ENCODE assay signal across 8 cellular contexts in the genomic region with DNA sequence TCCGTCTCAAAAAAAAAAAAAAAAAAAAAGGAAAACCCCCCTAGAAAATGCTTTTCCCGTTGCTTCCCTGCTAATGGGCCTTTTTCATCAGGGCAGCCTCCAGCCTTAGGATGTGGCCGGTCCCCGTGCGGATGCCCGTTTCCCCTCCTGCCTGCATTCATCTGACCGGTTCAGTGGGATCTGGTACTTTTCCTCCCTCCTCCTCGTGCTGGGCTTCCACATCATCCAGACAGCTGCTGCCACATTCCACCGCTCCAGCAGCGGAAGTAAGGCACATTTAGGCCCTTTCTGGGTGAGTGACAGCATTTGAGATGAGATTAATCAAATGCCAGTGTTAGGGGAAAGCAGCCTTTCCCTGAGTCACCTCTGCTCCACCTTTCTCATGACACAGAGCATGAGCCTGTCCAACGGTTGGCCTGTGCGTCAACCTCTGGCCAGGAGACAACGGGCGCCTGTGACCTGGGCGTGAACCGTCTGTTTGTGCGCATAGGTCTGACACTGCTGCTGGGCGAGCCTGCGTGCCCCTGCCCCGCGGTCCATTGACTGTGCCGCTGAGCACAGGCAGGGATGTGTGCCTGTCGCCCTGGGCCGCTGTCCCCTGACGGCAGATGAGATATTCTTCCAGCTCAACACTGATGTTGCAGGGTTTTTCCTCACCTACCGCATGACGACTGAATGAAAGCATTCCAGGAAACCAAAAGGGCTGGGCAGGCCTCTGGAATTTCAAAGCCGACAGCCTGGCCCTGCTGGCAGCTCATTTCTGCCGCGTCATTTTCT.
DNase-seq lines count a peak whose midpoint lies in the region; ATAC-seq and TF ChIP-seq lines count a peak whose summit lies in the region.

No MANE protein-coding gene starts in this region.

- peak; percentile 19 for ATAC-seq in activated CD8-positive, alpha-beta T cell treated with anti-CD3 and anti-CD28 coated beads for 36 hours
- ATAC-seq in GM21423 (IDR thresholded peaks at IDR 0.05; ENCODE audit: unreplicated experiment) (no peak), HG02588 (IDR thresholded peaks at IDR 0.05; ENCODE audit: unreplicated experiment) (no peak)

- peak overlapping the region; percentile 60 for H3K4me3 Mint-ChIP-seq in activated CD8-positive, alpha-beta T cell treated with anti-CD3 and anti-CD28 coated beads for 36 hours

- peaks cover 32% of the 10 kb centered on the region for H3K4me1 Mint-ChIP-seq in activated CD8-positive, alpha-beta T cell treated with anti-CD3 and anti-CD28 coated beads for 36 hours (ENCODE audit: low read depth)

- TF ChIP-seq CTCF in A673 (conservative IDR thresholded peaks at IDR 0.05; ENCODE audit: low read depth, low read length): no peak
- no peak for TF ChIP-seq CTCF in activated CD8-positive, alpha-beta T cell treated with anti-CD3 and anti-CD28 coated beads for 36 hours (IDR thresholded peaks at IDR 0.05)

- H3K9me3 ChIP-seq in A673 (ENCODE audit: low read depth, low read length, poor library complexity, severe bottlenecking): no peaks in the 10 kb centered on the region

- H3K36me3 Mint-ChIP-seq in activated CD8-positive, alpha-beta T cell treated with anti-CD3 and anti-CD28 coated beads for 36 hours (ENCODE audit: low read depth): peaks cover 1% of the 10 kb centered on the region

- intact Hi-C loops in A673 (cut with micrococcal nuclease; ENCODE audit: unreplicated experiment): loop anchor here (1.0 kb wide), 1 partner anchor 19 kb away; no protein-coding TSS in a partner anchor
- intact Hi-C loops in activated CD8-positive, alpha-beta T cell treated with anti-CD3 and anti-CD28 coated beads for 36 hours (cut with micrococcal nuclease): loop anchor here (1.0 kb wide), 1 partner anchor 18 kb away; no protein-coding TSS in a partner anchor

- peak overlapping the region; percentile 94 for H3K27ac ChIP-seq in A673 (ENCODE audit: low read depth, low read length, poor library complexity, severe bottlenecking)

- POLR2A ChIA-PET in A673 (lab: Charles Lee; ENCODE audit: low non-redundant PET): no interaction called here
- POLR2A ChIA-PET in activated CD8-positive, alpha-beta T cell treated with anti-CD3 and anti-CD28 coated beads for 36 hours (lab: Charles Lee): interaction anchor here (0.5 to 4.2 kb wide), 4 partner anchors 12 to 26 kb away, joined by 3 to 21 read pairs (median 4); no protein-coding TSS in a partner anchor

- DNase-seq in A673 (ENCODE audit: low spot score): peak; percentile 88
- DNase-seq in HS-27A (ENCODE audit: low read depth): peak; percentile 98
- DNase-seq in activated CD8-positive, alpha-beta T cell treated with anti-CD3 and anti-CD28 coated beads for 36 hours: peak; percentile 57
- DNase-seq in fibroblast of peridontal ligament (ENCODE audit: extremely low read depth): peak; percentile 98
- DNase-seq in occipital lobe (lab: John Stamatoyannopoulos, UW): peak; percentile 76
- no peak for DNase-seq in medulla oblongata (ENCODE audit: extremely low spot score)

- peak overlapping the region; percentile 92 for H3K27ac Mint-ChIP-seq in activated CD8-positive, alpha-beta T cell treated with anti-CD3 and anti-CD28 coated beads for 36 hours

- CTCF ChIA-PET in A673 (lab: Charles Lee): interaction anchor here (0.6 kb wide), 1 partner anchor 301 kb away, joined by 22 read pairs; no protein-coding TSS in a partner anchor
- CTCF ChIA-PET in activated CD8-positive, alpha-beta T cell treated with anti-CD3 and anti-CD28 coated beads for 36 hours (lab: Charles Lee): interaction anchor here (1.4 to 1.6 kb wide), 2 partner anchors 30 to 42 kb away, joined by 4 to 9 read pairs; no protein-coding TSS in a partner anchor

- no TSS peak for BruUV-seq in A673 (replicated peaks; lab: Mats Ljungman, UMichigan)

- no peaks in the 10 kb centered on the region for H3K27me3 ChIP-seq in A673 (replicated peaks; ENCODE audit: insufficient read depth, low read depth, low read length, poor library complexity)

- H3K27me3 Mint-ChIP-seq in activated CD8-positive, alpha-beta T cell treated with anti-CD3 and anti-CD28 coated beads for 36 hours: no peaks in the 10 kb centered on the region

- H3K36me3 ChIP-seq in A673 (ENCODE audit: insufficient read depth, low read length, poor library complexity, severe bottlenecking): no peaks in the 10 kb centered on the region

- peaks cover 39% of the 10 kb centered on the region for H3K4me1 ChIP-seq in A673 (ENCODE audit: insufficient read depth, low read length, poor library complexity, severe bottlenecking)

- no peaks in the 10 kb centered on the region for H3K9me3 Mint-ChIP-seq in activated CD8-positive, alpha-beta T cell treated with anti-CD3 and anti-CD28 coated beads for 36 hours

- no peak overlapping the region for H3K4me3 ChIP-seq in A673 (ENCODE audit: low read depth, low read length, poor library complexity, severe bottlenecking)
